ENCODE assay signal across 24 cellular contexts in genomic region chr1:172460177-172460576, GRCh38. TPM values are rescaled to one million over a fixed set of nuclear protein-coding genes. Genes with fewer than 3 reads are reported as not detected.
"Had no signal": no experiment of that assay in that cellular context is flagged by ENCODE, and none has a peak within 500 bp of the region (broad histone marks: within the 10 kb centered on the region; RNA-seq: fewer than 3 reads in every experiment).

No MANE protein-coding gene starts in this region.

- H3K27me3 Mint-ChIP-seq: type B pancreatic cell had no signal

- ATAC-seq: gastroesophageal sphincter; heart right ventricle; natural killer cell treated with Interleukin-12 subunit alpha and Interleukin-12 subunit beta and Interleukin-15 and Interleukin-18, amount 100 ng/mL, for 72 hours; right cardiac atrium had no signal

- H3K36me3 Mint-ChIP-seq: natural killer cell treated with Interleukin-12 subunit alpha and Interleukin-12 subunit beta and Interleukin-15 and Interleukin-18, amount 100 ng/mL, for 72 hours; type B pancreatic cell had no signal

- H3K27ac Mint-ChIP-seq: natural killer cell treated with Interleukin-12 subunit alpha and Interleukin-12 subunit beta and Interleukin-15 and Interleukin-18, amount 100 ng/mL, for 72 hours; progenitor cell of endocrine pancreas; type B pancreatic cell had no signal

- H3K27me3 ChIP-seq: breast epithelium, gastroesophageal sphincter, heart right ventricle had no signal

- H3K9me3 ChIP-seq: breast epithelium, gastroesophageal sphincter, heart right ventricle, left ventricle myocardium inferior had no signal

- H3K9me3 Mint-ChIP-seq: natural killer cell treated with Interleukin-12 subunit alpha and Interleukin-12 subunit beta and Interleukin-15 and Interleukin-18, amount 100 ng/mL, for 72 hours; type B pancreatic cell had no signal

- H3K27ac ChIP-seq: breast epithelium, gastroesophageal sphincter, heart right ventricle, left ventricle myocardium inferior, skin epidermis had no signal

- DNase-seq: activated CD4-positive, CD25-positive, alpha-beta regulatory T cell treated with anti-CD3 and anti-CD28 coated beads, Interleukin-2, amount 50 U/mL, for 72 hours; activated naive CD4-positive, alpha-beta T cell treated with Interleukin-2 at 50 U/mL for 16 hours; activated T-cell treated with anti-CD3 and anti-CD28 coated beads for 4 hours; aorta; heart right ventricle; left ventricle myocardium inferior; mesenchymal stem cell; occipital lobe; right cardiac atrium; stimulated activated CD4-positive, alpha-beta T cell treated with anti-CD3 and anti-CD28 coated beads, Interleukin-4, amount 100 ng/mL, for 24 hours; stimulated activated naive CD4-positive, alpha-beta T cell treated with Interleukin-2 at 50 U/mL for 16 hours; T-helper 1 cell; T1000 had no signal

- H3K4me3 Mint-ChIP-seq: natural killer cell treated with Interleukin-12 subunit alpha and Interleukin-12 subunit beta and Interleukin-15 and Interleukin-18, amount 100 ng/mL, for 72 hours; type B pancreatic cell had no signal

- H3K4me3 ChIP-seq: breast epithelium, gastroesophageal sphincter, heart right ventricle, left ventricle myocardium inferior, skin epidermis had no signal

- H3K36me3 ChIP-seq: breast epithelium, gastroesophageal sphincter, heart right ventricle, left ventricle myocardium inferior had no signal

- H3K4me1 ChIP-seq: breast epithelium, gastroesophageal sphincter had no signal

RNA-seq across cellular contexts. Expression of gene C1orf105, which starts 39.7 kb away (rescaled TPM):
- total RNA-seq: aorta; breast epithelium; cerebellum; dermis microvascular lymphatic vessel endothelial cell; epithelial cell of proximal tubule; gastroesophageal sphincter; kidney epithelial cell; natural killer cell treated with Interleukin-12 subunit alpha and Interleukin-12 subunit beta and Interleukin-15 and Interleukin-18, amount 100 ng/mL, for 72 hours; occipital lobe; progenitor cell of endocrine pancreas; temporal lobe had no signal
- polyA plus RNA-seq: aorta had no signal
